In genomic region chr20:33654680-33655161, GRCh38 we compare ENCODE assay signal across 15 cellular contexts. TPM values are rescaled to one million over a fixed set of nuclear protein-coding genes. Genes with fewer than 3 reads are reported as not detected.
DNase-seq lines count a peak whose midpoint lies in the region; ATAC-seq and TF ChIP-seq lines count a peak whose summit lies in the region.
"Had no signal": no experiment of that assay in that cellular context is flagged by ENCODE, and none has a peak within 500 bp of the region (broad histone marks: within the 10 kb centered on the region; RNA-seq: fewer than 3 reads in every experiment).

No MANE protein-coding gene starts in this region.

- peaks cover 32% of the 10 kb centered on the region for H3F3A ChIP-seq in PC-9 (ENCODE audit: insufficient read depth, low read depth)

- no peaks in the 10 kb centered on the region for H4K20me1 ChIP-seq in PC-9 (ENCODE audit: insufficient read depth)
- H4K20me1 ChIP-seq: BLaER1 had no signal

- no peaks in the 10 kb centered on the region for H3K79me2 ChIP-seq in PC-9 (ENCODE audit: low read depth)

- peak; percentile 2 for ATAC-seq in left ventricle myocardium superior
- peak; percentile 4 for ATAC-seq in left lung
- no peak for ATAC-seq in stimulated activated memory B cell treated with anti-CD40 and anti-IgM and Interleukin-4, amounts not matched to agents 10 μg/mL and 1 μg/mL and 100 μg/mL, for 72 hours
- ATAC-seq in GM21737 (IDR thresholded peaks at IDR 0.05; ENCODE audit: unreplicated experiment), result no peak
- ATAC-seq: effector memory CD8-positive, alpha-beta T cell had no signal

- H3K27ac Mint-ChIP-seq in stimulated activated memory B cell treated with anti-CD40 and anti-IgM and Interleukin-4, amounts not matched to agents 10 μg/mL and 1 μg/mL and 100 μg/mL, for 72 hours, result peak overlapping the region; percentile 25
- H3K27ac Mint-ChIP-seq: effector memory CD8-positive, alpha-beta T cell; memory B cell had no signal

- intact Hi-C loops in left ventricle myocardium superior (cut with micrococcal nuclease), result loop anchor here (5.0 kb wide), 1 partner anchor 192 kb away; no protein-coding TSS in a partner anchor
- intact Hi-C loops in cardiac septum (cut with DNase I), result loop anchor here (5.0 kb wide), 1 partner anchor 197 kb away; no protein-coding TSS in a partner anchor
- intact Hi-C loops in PC-9 (cut with micrococcal nuclease; ENCODE audit: unreplicated experiment), result loop anchor here (5.0 kb wide), 1 partner anchor 252 kb away; the partner anchor contains the start of gene CDK5RAP1
- intact Hi-C loops in left lung (cut with DNase I), result loop anchor here in 1 of 2 donors (5.0 kb wide), 1 partner anchor 192 kb away; no protein-coding TSS in a partner anchor

- no peak overlapping the region for H2AFZ ChIP-seq in PC-9

- H3K4me1 ChIP-seq in PC-9 (replicated peaks; ENCODE audit: insufficient read depth) (peaks cover 48% of the 10 kb centered on the region), left lung (peaks cover 5% of the 10 kb centered on the region in 2 donors)

- peak overlapping the region; percentile 38; the same call in 1 of the 2 replicates for H3K4me2 ChIP-seq in PC-9
- H3K4me2 ChIP-seq: BLaER1 had no signal

- no peaks in the 10 kb centered on the region for H3K9me3 ChIP-seq in PC-9 (ENCODE audit: insufficient read depth, low read depth)
- H3K9me3 ChIP-seq in left lung, result no peaks in the 10 kb centered on the region
- H3K9me3 ChIP-seq: BLaER1, MG63, tibial artery had no signal

- H3K27me3 Mint-ChIP-seq in stimulated activated memory B cell treated with anti-CD40 and anti-IgM and Interleukin-4, amounts not matched to agents 10 μg/mL and 1 μg/mL and 100 μg/mL, for 72 hours, result no peaks in the 10 kb centered on the region
- H3K27me3 Mint-ChIP-seq: brain; effector memory CD8-positive, alpha-beta T cell; memory B cell had no signal

- H3K36me3 ChIP-seq in PC-9 (ENCODE audit: low read depth), result no peaks in the 10 kb centered on the region
- peaks cover 0 to 31% of the 10 kb centered on the region in 2 donors for H3K36me3 ChIP-seq in left lung
- H3K36me3 ChIP-seq: MG63 had no signal

- POLR2A ChIA-PET in PC-9 (lab: Charles Lee; ENCODE audit: unreplicated experiment), result interaction anchor here (1.6 kb wide), 1 partner anchor 12 kb away, joined by 10 read pairs; the partner anchor contains the start of gene ACTL10

- no peak overlapping the region for H3K4me3 Mint-ChIP-seq in stimulated activated memory B cell treated with anti-CD40 and anti-IgM and Interleukin-4, amounts not matched to agents 10 μg/mL and 1 μg/mL and 100 μg/mL, for 72 hours
- H3K4me3 Mint-ChIP-seq: brain; effector memory CD8-positive, alpha-beta T cell; memory B cell had no signal

- H3K36me3 Mint-ChIP-seq in stimulated activated memory B cell treated with anti-CD40 and anti-IgM and Interleukin-4, amounts not matched to agents 10 μg/mL and 1 μg/mL and 100 μg/mL, for 72 hours, result peaks cover 6% of the 10 kb centered on the region
- H3K36me3 Mint-ChIP-seq: brain had no signal

- DNase-seq in left ventricle myocardium superior, result no peak
- no peak for DNase-seq in cardiac septum (ENCODE audit: low spot score)
- DNase-seq in PC-9, result peak in 1 of 2 experiments; percentile 17
- peak in 1 of 2 donors; percentile 68 for DNase-seq in left lung
- DNase-seq in GDM1 (lab: John Stamatoyannopoulos, UW), result no peak
- no peak for DNase-seq in hypothalamus (lab: John Stamatoyannopoulos, UW)
- DNase-seq: effector memory CD8-positive, alpha-beta T cell; MG63; NK-92 treated with Interleukin-12 subunit alpha and Interleukin-12 subunit beta, amount 100 ng/mL, for 24 hours had no signal

- no TSS peak for BruUV-seq in PC-9 (replicated peaks; lab: Mats Ljungman, UMichigan)

- H3K27ac ChIP-seq in PC-9 (no peak overlapping the region), left lung (no peak overlapping the region)
- H3K27ac ChIP-seq: BLaER1, tibial artery had no signal

- H3K9me2 ChIP-seq in PC-9 (ENCODE audit: insufficient read depth), result no peaks in the 10 kb centered on the region

- no peak for TF ChIP-seq CTCF in PC-9 (conservative IDR thresholded peaks at IDR 0.05)
- no peak for TF ChIP-seq CTCF in left lung (IDR thresholded peaks at IDR 0.05)

- no peaks in the 10 kb centered on the region for H3K9me3 Mint-ChIP-seq in stimulated activated memory B cell treated with anti-CD40 and anti-IgM and Interleukin-4, amounts not matched to agents 10 μg/mL and 1 μg/mL and 100 μg/mL, for 72 hours
- H3K9me3 Mint-ChIP-seq: brain; effector memory CD8-positive, alpha-beta T cell; memory B cell had no signal

- H3K4me3 ChIP-seq in PC-9 (no peak overlapping the region), left lung (no peak overlapping the region)
- H3K4me3 ChIP-seq: BLaER1, MG63, tibial artery had no signal

- peaks cover 22% of the 10 kb centered on the region for H3K4me1 Mint-ChIP-seq in stimulated activated memory B cell treated with anti-CD40 and anti-IgM and Interleukin-4, amounts not matched to agents 10 μg/mL and 1 μg/mL and 100 μg/mL, for 72 hours

- CTCF ChIA-PET in PC-9 (lab: Charles Lee), result no interaction called here

- H3K27me3 ChIP-seq in PC-9 (ENCODE audit: insufficient read depth, low read depth) (no peaks in the 10 kb centered on the region), left lung (no peaks in the 10 kb centered on the region)
- H3K27me3 ChIP-seq: BLaER1, MG63, tibial artery had no signal

RNA-seq across cellular contexts. Expression of gene C20orf144, which starts 7.4 kb away (rescaled TPM):
- total RNA-seq in left ventricle myocardium superior (not detected), cardiac septum (not detected), PC-9 (2021) (0.18 and 0.20 TPM in 2 replicates), left lung (under 1 TPM in 1 of 2 donors, not detected in 1; 0.24 TPM)

RNA-seq across cellular contexts. Expression of gene ACTL10, which starts 12.0 kb away (rescaled TPM):
- 0.40 TPM for total RNA-seq in left ventricle myocardium superior
- total RNA-seq in cardiac septum, result 0.46 TPM
- 0.85 and 1.0 TPM in 2 replicates for total RNA-seq in PC-9 (2021)
- 1 to 10 TPM; 1.2 to 2.3 TPM for total RNA-seq in left lung

RNA-seq across cellular contexts. Expression of gene NECAB3, which starts 19.5 kb away (rescaled TPM):
- total RNA-seq in left ventricle myocardium superior (71.8 TPM), cardiac septum (77.0 TPM), PC-9 (2021) (72.1 and 77.7 TPM in 2 replicates), left lung (10 to 100 TPM; 53.7 to 72.9 TPM)

RNA-seq across cellular contexts. Expression of gene E2F1, which starts 31.5 kb away (rescaled TPM):
- total RNA-seq in left ventricle myocardium superior (1.8 TPM), cardiac septum (2.3 TPM), PC-9 (2021) (31.5 and 31.6 TPM in 2 replicates), left lung (10 to 100 TPM; 14.2 to 23.6 TPM)

Comparison
In these comparisons a context has a peak if more than half of its experiments do, and no peak if none do; other contexts are left out.
1. ATAC-seq: peak in left ventricle myocardium superior (single experiment) and left lung (single experiment); none in stimulated activated memory B cell treated with anti-CD40 and anti-IgM and Interleukin-4, amounts not matched to agents 10 μg/mL and 1 μg/mL and 100 μg/mL, for 72 hours (single experiment) and GM21737 (single experiment).